8 cellular contexts compared by ENCODE assay signal in the genomic region with DNA sequence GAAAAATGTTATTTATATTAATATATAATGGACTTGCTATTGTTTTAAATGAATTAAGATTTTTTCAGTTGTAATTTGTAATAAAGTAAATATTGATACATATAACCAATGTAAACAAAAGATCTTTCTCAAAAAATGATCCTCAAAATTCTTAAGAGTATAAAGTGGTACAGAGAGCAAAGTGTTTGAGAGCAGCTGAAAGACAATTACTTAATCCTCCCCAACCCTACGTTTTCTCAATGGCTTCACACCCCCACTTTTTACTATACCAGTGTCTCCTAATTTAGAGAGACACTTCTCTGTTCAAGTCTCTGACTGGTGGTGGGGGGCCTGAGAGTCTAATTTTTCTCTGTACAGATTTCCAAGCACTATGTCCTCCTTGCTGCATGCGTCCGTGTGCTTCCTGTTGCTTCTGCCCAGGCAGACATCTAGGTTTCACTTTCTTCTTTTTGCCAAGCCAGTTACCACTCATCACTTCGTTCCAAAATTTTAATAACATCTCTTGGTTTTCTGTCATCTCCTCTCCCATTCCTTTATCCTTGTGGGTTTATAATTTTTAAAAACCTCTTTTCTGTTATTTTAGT.
A peak's percentile ranks its signal among the peaks of the same experiment; 100 is the strongest.
DNase-seq lines count a peak whose midpoint lies in the region; ATAC-seq, FAIRE-seq and TF ChIP-seq lines count a peak whose summit lies in the region.

No MANE protein-coding gene starts in this region.

- peaks cover 0 to 13% (median 3%) of the 10 kb centered on the region in 8 donors for H3K9me3 Mint-ChIP-seq in CD4-positive, alpha-beta memory T cell
- no peaks in the 10 kb centered on the region for H3K9me3 Mint-ChIP-seq in activated T-helper 2 cell treated with anti-CD3 and anti-CD28 coated beads, Interferon-gamma antibody, Interleukin-2, Interleukin-4, amounts not matched to agents 10 μg/mL and 5 μg/mL and 100 μg/mL, durations not matched to agents 14 hours and 24 hours and 36 hours

- CTCF ChIA-PET in CD4-positive, alpha-beta memory T cell (lab: Charles Lee; ENCODE audit: partially characterized antibody): no interaction called here

- POLR2A ChIA-PET in CD4-positive, alpha-beta memory T cell (lab: Charles Lee; ENCODE audit: partially characterized antibody): no interaction called here

- H3K27me3 Mint-ChIP-seq in CD4-positive, alpha-beta memory T cell: peaks cover 0 to 2% of the 10 kb centered on the region in 2 donors
- H3K27me3 Mint-ChIP-seq in activated T-helper 2 cell treated with anti-CD3 and anti-CD28 coated beads, Interferon-gamma antibody, Interleukin-2, Interleukin-4, amounts not matched to agents 10 μg/mL and 5 μg/mL and 100 μg/mL, durations not matched to agents 14 hours and 24 hours and 36 hours (ENCODE audit: low read depth): peaks cover 2% of the 10 kb centered on the region

- no peak overlapping the region for H3K9ac ChIP-seq in kidney (ENCODE audit: low read length in 2 of 2)

- no peak for FAIRE-seq in kidney (lab: Jason Lieb, UNC)

- peak overlapping the region; percentile 54 to 85 (median 75) for H3K4me3 Mint-ChIP-seq in CD4-positive, alpha-beta memory T cell
- H3K4me3 Mint-ChIP-seq in activated T-helper 2 cell treated with anti-CD3 and anti-CD28 coated beads, Interferon-gamma antibody, Interleukin-2, Interleukin-4, amounts not matched to agents 10 μg/mL and 5 μg/mL and 100 μg/mL, durations not matched to agents 14 hours and 24 hours and 36 hours (ENCODE audit: low read depth): peak overlapping the region; percentile 51

- intact Hi-C loops in CD4-positive, alpha-beta memory T cell (cut with micrococcal nuclease): no loop called here
- intact Hi-C loops in activated T-helper 2 cell treated with anti-CD3 and anti-CD28 coated beads, Interferon-gamma antibody, Interleukin-2, Interleukin-4, amounts not matched to agents 10 μg/mL and 5 μg/mL and 100 μg/mL, durations not matched to agents 14 hours and 24 hours and 36 hours (cut with micrococcal nuclease): no loop called here
- intact Hi-C loops in upper lobe of right lung (cut with DNase I) (no loop called here), kidney (cut with DNase I) (no loop called here)

- H3K36me3 Mint-ChIP-seq in CD4-positive, alpha-beta memory T cell: no peaks in the 10 kb centered on the region
- no peaks in the 10 kb centered on the region for H3K36me3 Mint-ChIP-seq in activated T-helper 2 cell treated with anti-CD3 and anti-CD28 coated beads, Interferon-gamma antibody, Interleukin-2, Interleukin-4, amounts not matched to agents 10 μg/mL and 5 μg/mL and 100 μg/mL, durations not matched to agents 14 hours and 24 hours and 36 hours (ENCODE audit: low read depth)

- H3K27me3 ChIP-seq in CD4-positive, alpha-beta memory T cell (ENCODE audit: insufficient read depth, low read length): no peaks in the 10 kb centered on the region
- no peaks in the 10 kb centered on the region for H3K27me3 ChIP-seq in upper lobe of right lung

- no peak for DNase-seq in CD4-positive, alpha-beta memory T cell
- DNase-seq in activated T-helper 2 cell treated with anti-CD3 and anti-CD28 coated beads, Interferon-gamma antibody, Interleukin-2, Interleukin-4, amounts not matched to agents 10 μg/mL and 5 μg/mL and 100 μg/mL, durations not matched to agents 14 hours and 24 hours and 36 hours (ENCODE audit: low spot score): no peak
- DNase-seq in upper lobe of right lung: no peak
- DNase-seq in NCI-H345 (lab: John Stamatoyannopoulos, UW): no peak
- no peak for DNase-seq in kidney
- no peak for DNase-seq in RKO (ENCODE audit: low spot score)

- TF ChIP-seq CTCF in upper lobe of right lung (IDR thresholded peaks at IDR 0.05): no peak
- TF ChIP-seq CTCF in kidney (IDR thresholded peaks at IDR 0.05; ENCODE audit: borderline replicate concordance, extremely low read depth, insufficient read depth): no peak

- no peak overlapping the region for H3K4me3 ChIP-seq in CD4-positive, alpha-beta memory T cell (ENCODE audit: low read length in 2 of 2)
- H3K4me3 ChIP-seq in upper lobe of right lung (peak overlapping the region; percentile 15), kidney (ENCODE audit: low read length in 2 of 2) (peak overlapping the region in 1 of 2 donors; percentile 14)

- no peaks in the 10 kb centered on the region for H3K9me3 ChIP-seq in CD4-positive, alpha-beta memory T cell (ENCODE audit: control insufficient read depth in 1 of 2, low read length in 2 of 2)
- H3K9me3 ChIP-seq in upper lobe of right lung (no peaks in the 10 kb centered on the region), kidney (ENCODE audit: control insufficient read depth in 1 of 2, low read length in 2 of 2) (no peaks in the 10 kb centered on the region)

- no peaks in the 10 kb centered on the region for H3K36me3 ChIP-seq in CD4-positive, alpha-beta memory T cell (ENCODE audit: insufficient read depth, low read length)
- H3K36me3 ChIP-seq in upper lobe of right lung: no peaks in the 10 kb centered on the region
- H3K36me3 ChIP-seq in kidney (ENCODE audit: control insufficient read depth in 1 of 2, insufficient read depth in 2 of 2, low read length in 2 of 2): no peaks in the 10 kb centered on the region

- no peaks in the 10 kb centered on the region for H3K4me1 ChIP-seq in CD4-positive, alpha-beta memory T cell (ENCODE audit: insufficient read depth, low read length)
- no peaks in the 10 kb centered on the region for H3K4me1 ChIP-seq in upper lobe of right lung
- no peaks in the 10 kb centered on the region for H3K4me1 ChIP-seq in kidney (ENCODE audit: control insufficient read depth in 1 of 2, insufficient read depth in 1 of 2, low read depth in 1 of 2, low read length in 2 of 2)

- ATAC-seq in GM19395 (IDR thresholded peaks at IDR 0.05; ENCODE audit: unreplicated experiment): peak; percentile 90
- ATAC-seq in HG03442 (IDR thresholded peaks at IDR 0.05; ENCODE audit: unreplicated experiment): peak; percentile 90
- no peak for ATAC-seq in upper lobe of right lung

- peak overlapping the region in 4 of 7 donors; percentile 5 to 65 (median 40) for H3K27ac Mint-ChIP-seq in CD4-positive, alpha-beta memory T cell
- H3K27ac Mint-ChIP-seq in activated T-helper 2 cell treated with anti-CD3 and anti-CD28 coated beads, Interferon-gamma antibody, Interleukin-2, Interleukin-4, amounts not matched to agents 10 μg/mL and 5 μg/mL and 100 μg/mL, durations not matched to agents 14 hours and 24 hours and 36 hours: no peak overlapping the region

- peaks cover 0 to 4% (median 1%) of the 10 kb centered on the region in 4 donors for H3K4me1 Mint-ChIP-seq in CD4-positive, alpha-beta memory T cell
- peaks cover 3% of the 10 kb centered on the region for H3K4me1 Mint-ChIP-seq in activated T-helper 2 cell treated with anti-CD3 and anti-CD28 coated beads, Interferon-gamma antibody, Interleukin-2, Interleukin-4, amounts not matched to agents 10 μg/mL and 5 μg/mL and 100 μg/mL, durations not matched to agents 14 hours and 24 hours and 36 hours (ENCODE audit: low read depth)

- H3K27ac ChIP-seq in CD4-positive, alpha-beta memory T cell (ENCODE audit: low read depth, low read length): no peak overlapping the region
- H3K27ac ChIP-seq in upper lobe of right lung (no peak overlapping the region), kidney (ENCODE audit: low read depth in 2 of 2, low read length in 2 of 2) (no peak overlapping the region)
